21 cellular contexts compared by ENCODE assay signal in the genomic region with DNA sequence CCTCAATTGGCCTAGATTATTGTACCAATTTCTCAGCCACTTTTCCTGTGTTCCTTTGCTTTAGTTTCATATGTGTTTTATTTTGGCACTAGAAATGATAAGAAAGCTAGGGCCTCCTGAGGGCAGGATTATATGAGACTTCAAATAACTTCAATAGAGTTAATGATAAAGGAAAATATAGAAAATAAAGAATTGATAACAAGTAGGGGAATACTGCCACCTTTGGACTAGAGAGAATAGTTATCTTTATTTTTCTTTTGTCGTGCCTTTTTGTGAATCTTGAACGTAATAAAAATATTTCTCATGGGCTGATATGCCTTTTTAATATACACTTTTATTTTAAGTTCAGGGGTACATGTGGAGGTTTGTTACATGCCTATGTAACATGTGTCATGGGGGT. TPM values are rescaled to one million over a fixed set of nuclear protein-coding genes. Genes with fewer than 3 reads are reported as not detected.
A peak's percentile ranks its signal among the peaks of the same experiment; 100 is the strongest.
DNase-seq lines count a peak whose midpoint lies in the region; ATAC-seq, FAIRE-seq and TF ChIP-seq lines count a peak whose summit lies in the region.
"Had no signal": no experiment of that assay in that cellular context is flagged by ENCODE, and none has a peak within 500 bp of the region (broad histone marks: within the 10 kb centered on the region; RNA-seq: fewer than 3 reads in every experiment).

No MANE protein-coding gene starts in this region.

- no peaks in the 10 kb centered on the region for H4K20me1 ChIP-seq in Loucy (ENCODE audit: insufficient read depth, low read length, poor library complexity, severe bottlenecking)

- H3K9me2 ChIP-seq in Loucy (replicated peaks; ENCODE audit: low read depth, low read length) = no peaks in the 10 kb centered on the region

- H3K79me2 ChIP-seq in Loucy (ENCODE audit: insufficient read depth, low read length) = no peaks in the 10 kb centered on the region

- intact Hi-C loops in activated CD8-positive, alpha-beta T cell treated with anti-CD3 and anti-CD28 coated beads for 36 hours (cut with micrococcal nuclease) = no loop called here

- no peaks in the 10 kb centered on the region for H3F3A ChIP-seq in Loucy (ENCODE audit: low read depth)

- ATAC-seq in activated CD8-positive, alpha-beta T cell treated with anti-CD3 and anti-CD28 coated beads, Interleukin-2, amount 10 ng/mL, durations not matched to agents 7 days and 5 days = no peak
- ATAC-seq in activated CD8-positive, alpha-beta T cell treated with anti-CD3 and anti-CD28 coated beads for 36 hours = no peak
- ATAC-seq: activated naive CD4-positive, alpha-beta T cell treated with anti-CD3 and anti-CD28 coated beads, Interleukin-2, amount 50 U/mL, for 72 hours had no signal

- no peaks in the 10 kb centered on the region for H3K4me1 Mint-ChIP-seq in activated CD8-positive, alpha-beta T cell treated with anti-CD3 and anti-CD28 coated beads, Interleukin-2, amount 10 ng/mL, durations not matched to agents 7 days and 5 days (ENCODE audit: low read depth)
- H3K4me1 Mint-ChIP-seq in activated CD8-positive, alpha-beta T cell treated with anti-CD3 and anti-CD28 coated beads for 36 hours (ENCODE audit: low read depth) = no peaks in the 10 kb centered on the region

- H3K4me1 ChIP-seq in Loucy (ENCODE audit: insufficient read depth, low read length, poor library complexity, severe bottlenecking) = no peaks in the 10 kb centered on the region
- H3K4me1 ChIP-seq: BE2C, right atrium auricular region had no signal

- no peak overlapping the region for H3K4me3 ChIP-seq in Loucy (ENCODE audit: low read length, poor library complexity, severe bottlenecking)
- H3K4me3 ChIP-seq: coronary artery, MG63, ovary, right atrium auricular region had no signal

- no peaks in the 10 kb centered on the region for H3K27me3 ChIP-seq in Loucy (ENCODE audit: insufficient read depth, low read length, poor library complexity, severe bottlenecking)
- H3K27me3 ChIP-seq: BE2C, ovary, right atrium auricular region had no signal

- no peak overlapping the region for H3K4me3 Mint-ChIP-seq in activated CD8-positive, alpha-beta T cell treated with anti-CD3 and anti-CD28 coated beads, Interleukin-2, amount 10 ng/mL, durations not matched to agents 7 days and 5 days
- H3K4me3 Mint-ChIP-seq in activated CD8-positive, alpha-beta T cell treated with anti-CD3 and anti-CD28 coated beads for 36 hours = no peak overlapping the region
- H3K4me3 Mint-ChIP-seq: activated T-helper 1 cell treated with anti-CD3 and anti-CD28 coated beads, Interleukin-12 subunit alpha, Interleukin-12 subunit beta, Interleukin-2, Interleukin-4 antibody, amounts not matched to agents 30 ng/mL and 10 ng/mL and 1 ng/mL, durations not matched to agents 14 hours and 24 hours and 36 hours had no signal

- H3K27ac ChIP-seq in VCaP = no peak overlapping the region
- H3K27ac ChIP-seq: coronary artery, ovary, right atrium auricular region, RWPE1 had no signal

- POLR2A ChIA-PET in activated CD8-positive, alpha-beta T cell treated with anti-CD3 and anti-CD28 coated beads, Interleukin-2, amount 10 ng/mL, durations not matched to agents 7 days and 5 days (lab: Charles Lee) = no interaction called here
- POLR2A ChIA-PET in activated CD8-positive, alpha-beta T cell treated with anti-CD3 and anti-CD28 coated beads for 36 hours (lab: Charles Lee) = interaction anchor here (0.5 kb wide), 1 partner anchor 137 kb away, joined by 3 read pairs; no protein-coding TSS in a partner anchor

- no peaks in the 10 kb centered on the region for H3K36me3 ChIP-seq in Loucy (ENCODE audit: insufficient read depth, low read length)
- H3K36me3 ChIP-seq: BE2C, MG63, ovary, right atrium auricular region had no signal

- no peaks in the 10 kb centered on the region for H3K9me3 Mint-ChIP-seq in activated CD8-positive, alpha-beta T cell treated with anti-CD3 and anti-CD28 coated beads, Interleukin-2, amount 10 ng/mL, durations not matched to agents 7 days and 5 days (ENCODE audit: insufficient read depth)
- no peaks in the 10 kb centered on the region for H3K9me3 Mint-ChIP-seq in activated CD8-positive, alpha-beta T cell treated with anti-CD3 and anti-CD28 coated beads for 36 hours
- H3K9me3 Mint-ChIP-seq: activated naive CD4-positive, alpha-beta T cell treated with anti-CD3 and anti-CD28 coated beads, Interleukin-2, amount 50 U/mL, for 72 hours; activated T-helper 1 cell treated with anti-CD3 and anti-CD28 coated beads, Interleukin-12 subunit alpha, Interleukin-12 subunit beta, Interleukin-2, Interleukin-4 antibody, amounts not matched to agents 30 ng/mL and 10 ng/mL and 1 ng/mL, durations not matched to agents 14 hours and 24 hours and 36 hours had no signal

- FAIRE-seq in HTR-8/SVneo (lab: Jason Lieb, UNC) = no peak
- FAIRE-seq: frontal cortex had no signal

- H3K27me3 Mint-ChIP-seq in activated CD8-positive, alpha-beta T cell treated with anti-CD3 and anti-CD28 coated beads, Interleukin-2, amount 10 ng/mL, durations not matched to agents 7 days and 5 days (ENCODE audit: low read depth) = peaks cover 2% of the 10 kb centered on the region
- H3K27me3 Mint-ChIP-seq in activated CD8-positive, alpha-beta T cell treated with anti-CD3 and anti-CD28 coated beads for 36 hours = no peaks in the 10 kb centered on the region

- DNase-seq in ELR (ENCODE audit: low read depth) = peak; percentile 28
- peak; percentile 10 for DNase-seq in iris pigment epithelial cell (ENCODE audit: low read depth)
- DNase-seq in amniotic stem cell (lab: John Stamatoyannopoulos, UW) = no peak
- DNase-seq in activated CD8-positive, alpha-beta T cell treated with anti-CD3 and anti-CD28 coated beads, Interleukin-2, amount 10 ng/mL, durations not matched to agents 7 days and 5 days = no peak
- no peak for DNase-seq in HTR-8/SVneo (ENCODE audit: insufficient read length, low spot score)
- DNase-seq in activated CD8-positive, alpha-beta T cell treated with anti-CD3 and anti-CD28 coated beads for 36 hours = no peak
- DNase-seq: BE2C, EL, hippocampal formation, islet precursor cell, MG63, NCI-H774, ovary had no signal

- CTCF ChIA-PET in activated CD8-positive, alpha-beta T cell treated with anti-CD3 and anti-CD28 coated beads, Interleukin-2, amount 10 ng/mL, durations not matched to agents 7 days and 5 days (lab: Charles Lee) = no interaction called here
- CTCF ChIA-PET in activated CD8-positive, alpha-beta T cell treated with anti-CD3 and anti-CD28 coated beads for 36 hours (lab: Charles Lee) = interaction anchor here (2.0 kb wide), 1 partner anchor 15 kb away, joined by 4 read pairs; no protein-coding TSS in a partner anchor

- H3K27ac Mint-ChIP-seq in activated CD8-positive, alpha-beta T cell treated with anti-CD3 and anti-CD28 coated beads, Interleukin-2, amount 10 ng/mL, durations not matched to agents 7 days and 5 days = no peak overlapping the region
- H3K27ac Mint-ChIP-seq in activated CD8-positive, alpha-beta T cell treated with anti-CD3 and anti-CD28 coated beads for 36 hours = no peak overlapping the region
- H3K27ac Mint-ChIP-seq: activated naive CD4-positive, alpha-beta T cell treated with anti-CD3 and anti-CD28 coated beads, Interleukin-2, amount 50 U/mL, for 72 hours; activated T-helper 1 cell treated with anti-CD3 and anti-CD28 coated beads, Interleukin-12 subunit alpha, Interleukin-12 subunit beta, Interleukin-2, Interleukin-4 antibody, amounts not matched to agents 30 ng/mL and 10 ng/mL and 1 ng/mL, durations not matched to agents 14 hours and 24 hours and 36 hours had no signal

- H3K9me3 ChIP-seq in Loucy (ENCODE audit: insufficient read depth, low read depth, low read length) = no peaks in the 10 kb centered on the region
- H3K9me3 ChIP-seq: BE2C, MG63, ovary, right atrium auricular region had no signal

- H3K9ac ChIP-seq in Loucy (ENCODE audit: low read depth, low read length, poor library complexity, severe bottlenecking) = no peak overlapping the region

- TF ChIP-seq CTCF in Loucy (conservative IDR thresholded peaks at IDR 0.05; ENCODE audit: low read length) (peak; percentile 34), VCaP (conservative IDR thresholded peaks at IDR 0.05) (peak; percentile 38)
- no peak for TF ChIP-seq CTCF in activated CD8-positive, alpha-beta T cell treated with anti-CD3 and anti-CD28 coated beads for 36 hours (IDR thresholded peaks at IDR 0.05)

- H3K4me2 ChIP-seq in Loucy (ENCODE audit: low read depth, low read length, poor library complexity, severe bottlenecking) = no peak overlapping the region

- H2AFZ ChIP-seq in Loucy (ENCODE audit: low read length) = no peak overlapping the region

- no peaks in the 10 kb centered on the region for H3K36me3 Mint-ChIP-seq in activated CD8-positive, alpha-beta T cell treated with anti-CD3 and anti-CD28 coated beads, Interleukin-2, amount 10 ng/mL, durations not matched to agents 7 days and 5 days (ENCODE audit: low read depth)
- H3K36me3 Mint-ChIP-seq in activated CD8-positive, alpha-beta T cell treated with anti-CD3 and anti-CD28 coated beads for 36 hours (ENCODE audit: low read depth) = no peaks in the 10 kb centered on the region
- H3K36me3 Mint-ChIP-seq: activated naive CD4-positive, alpha-beta T cell treated with anti-CD3 and anti-CD28 coated beads, Interleukin-2, amount 50 U/mL, for 72 hours had no signal

RNA-seq across cellular contexts. Expression of a gene that starts 29.3 kb away (rescaled TPM):
- 100 to 1,000 TPM; 137 to 138 TPM for total RNA-seq in activated CD8-positive, alpha-beta T cell treated with anti-CD3 and anti-CD28 coated beads, Interleukin-2, amount 10 ng/mL, durations not matched to agents 7 days and 5 days
- total RNA-seq in activated CD8-positive, alpha-beta T cell treated with anti-CD3 and anti-CD28 coated beads for 36 hours = 10 to 100 TPM; 67.2 to 73.5 TPM

Comparison
In these comparisons a context has a peak if more than half of its experiments do, and no peak if none do; other contexts are left out.
1. DNase-seq: peak in ELR (single experiment) and iris pigment epithelial cell (single experiment); none in amniotic stem cell (single experiment), activated CD8-positive, alpha-beta T cell treated with anti-CD3 and anti-CD28 coated beads, Interleukin-2, amount 10 ng/mL, durations not matched to agents 7 days and 5 days (single experiment), HTR-8/SVneo (single experiment) and activated CD8-positive, alpha-beta T cell treated with anti-CD3 and anti-CD28 coated beads for 36 hours (single experiment).